Comparison of ENCODE assay signal across 3 cellular contexts in genomic region chr1:6437017-6437700, GRCh38. TPM values are rescaled to one million over a fixed set of nuclear protein-coding genes. Genes with fewer than 3 reads are reported as not detected.
DNase-seq lines count a peak whose midpoint lies in the region; TF ChIP-seq lines count a peak whose summit lies in the region.
"Not testable (repeated sequence)": the region's sequence is repeated elsewhere in the genome, so short reads cannot be mapped to it uniquely, and the experiment has no call there.
"Had no signal": no experiment of that assay in that cellular context is flagged by ENCODE, and none has a peak within 500 bp of the region (broad histone marks: within the 10 kb centered on the region; RNA-seq: fewer than 3 reads in every experiment).

No MANE protein-coding gene starts in this region.

- peaks cover 43% of the 10 kb centered on the region for H3K4me1 Mint-ChIP-seq in brain

- peak overlapping the region; percentile 75 to 92 (median 89) for H3K27ac Mint-ChIP-seq in brain

- H3K9me3 Mint-ChIP-seq in brain, result not testable (repeated sequence)

- not testable (repeated sequence) for H3K36me3 Mint-ChIP-seq in brain

- TF ChIP-seq CTCF in brain (conservative IDR thresholded peaks at IDR 0.05), result peak in 1 of 2 experiments; percentile 5

- peaks cover 47% of the 10 kb centered on the region for H3K27me3 Mint-ChIP-seq in brain

- DNase-seq in COR-L47 (lab: John Stamatoyannopoulos, UW), result peak; percentile 82

- H3K4me3 Mint-ChIP-seq in brain, result peak overlapping the region in 2 of 5 experiments; percentile 51

RNA-seq across cellular contexts. Expression of gene ESPN, which starts 12.6 kb away (rescaled TPM):
- 23.7 TPM for polyA plus RNA-seq in brain (ENCODE audit: insufficient read depth, low read depth, low replicate concordance)
- polyA plus RNA-seq: fibroblast of lung had no signal

RNA-seq across cellular contexts. Expression of gene HES2, which starts 17.4 kb away (rescaled TPM):
- not detected for polyA plus RNA-seq in brain (ENCODE audit: insufficient read depth, low read depth, low replicate concordance)
- polyA plus RNA-seq: fibroblast of lung had no signal

RNA-seq across cellular contexts. Expression of gene TNFRSF25, which starts 28.8 kb away (rescaled TPM):
- polyA plus RNA-seq in brain (ENCODE audit: insufficient read depth, low read depth, low replicate concordance), result 6.4 TPM

RNA-seq across cellular contexts. Expression of gene ACOT7, which starts 43.6 kb away (rescaled TPM):
- polyA plus RNA-seq in brain (ENCODE audit: insufficient read depth, low read depth, low replicate concordance), result 117 TPM

RNA-seq across cellular contexts. Expression of gene PLEKHG5, which starts 54.3 kb away (rescaled TPM):
- 28.0 TPM for polyA plus RNA-seq in brain (ENCODE audit: insufficient read depth, low read depth, low replicate concordance)
